In the genomic region with DNA sequence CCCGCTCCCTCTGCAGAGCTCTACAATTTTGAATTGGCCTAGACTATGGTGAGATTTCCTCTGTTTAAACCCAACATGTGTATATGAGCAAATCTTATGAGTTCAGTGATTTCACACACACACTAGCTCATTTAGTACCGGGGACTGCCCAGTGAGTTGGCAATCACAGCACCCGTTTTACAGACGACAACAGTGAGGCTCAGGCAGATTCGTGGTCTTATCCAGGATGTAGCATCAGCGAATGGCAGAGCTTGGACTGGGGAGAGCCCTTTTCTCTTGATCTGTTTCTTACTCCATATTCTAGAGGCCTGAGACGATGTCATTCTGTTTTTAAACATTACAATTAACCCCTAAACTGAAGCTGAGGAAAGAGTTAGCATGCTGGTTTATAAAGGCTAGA, we compare ENCODE assay signal across 1 cellular context.
TF ChIP-seq lines count a peak whose summit lies in the region.

No MANE protein-coding gene starts in this region.

TF ChIP-seq in GM12878, 131 proteins besides CTCF, POLR2A, EP300 and RAD21 (continued from another document):
- TF ChIP-seq, protein P1, sequence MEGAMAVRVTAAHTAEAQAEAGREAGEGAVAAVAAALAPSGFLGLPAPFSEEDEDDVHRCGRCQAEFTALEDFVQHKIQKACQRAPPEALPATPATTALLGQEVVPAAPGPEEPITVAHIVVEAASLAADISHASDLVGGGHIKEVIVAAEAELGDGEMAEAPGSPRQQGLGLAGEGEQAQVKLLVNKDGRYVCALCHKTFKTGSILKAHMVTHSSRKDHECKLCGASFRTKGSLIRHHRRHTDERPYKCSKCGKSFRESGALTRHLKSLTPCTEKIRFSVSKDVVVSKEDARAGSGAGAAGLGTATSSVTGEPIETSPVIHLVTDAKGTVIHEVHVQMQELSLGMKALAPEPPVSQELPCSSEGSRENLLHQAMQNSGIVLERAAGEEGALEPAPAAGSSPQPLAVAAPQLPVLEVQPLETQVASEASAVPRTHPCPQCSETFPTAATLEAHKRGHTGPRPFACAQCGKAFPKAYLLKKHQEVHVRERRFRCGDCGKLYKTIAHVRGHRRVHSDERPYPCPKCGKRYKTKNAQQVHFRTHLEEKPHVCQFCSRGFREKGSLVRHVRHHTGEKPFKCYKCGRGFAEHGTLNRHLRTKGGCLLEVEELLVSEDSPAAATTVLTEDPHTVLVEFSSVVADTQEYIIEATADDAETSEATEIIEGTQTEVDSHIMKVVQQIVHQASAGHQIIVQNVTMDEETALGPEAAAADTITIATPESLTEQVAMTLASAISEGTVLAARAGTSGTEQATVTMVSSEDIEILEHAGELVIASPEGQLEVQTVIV (IDR thresholded peaks at IDR 0.05; ENCODE audit: borderline replicate concordance, partially characterized antibody) = no peak
